23 cellular contexts compared by ENCODE assay signal in genomic region chr5:145660897-145661650, GRCh38.
DNase-seq lines count a peak whose midpoint lies in the region; ATAC-seq, FAIRE-seq and TF ChIP-seq lines count a peak whose summit lies in the region.
"Had no signal": no experiment of that assay in that cellular context is flagged by ENCODE, and none has a peak within 500 bp of the region (broad histone marks: within the 10 kb centered on the region; RNA-seq: fewer than 3 reads in every experiment).

No MANE protein-coding gene starts in this region.

- TF ChIP-seq CTCF in fibroblast of the aortic adventitia (IDR thresholded peaks at IDR 0.05; ENCODE audit: insufficient read depth, low read length): no peak

- no peak overlapping the region for H3K4me3 Mint-ChIP-seq in activated T-cell treated with anti-CD3 and anti-CD28 coated beads, Interleukin-2, amount 50 U/mL, for 4 hours
- H3K4me3 Mint-ChIP-seq: activated T-helper 17 cell treated with anti-CD3 and anti-CD28 coated beads, Interleukin-2, amount 50 U/mL, for 72 hours; CD8-positive, alpha-beta memory T cell; nephron progenitor cell; stimulated activated naive CD8-positive, alpha-beta T cell treated with anti-CD3 and anti-CD28 coated beads, Interleukin-15, Interleukin-2, amounts not matched to agents 100 ng/mL and 50 ng/mL, for 24 hours; type B pancreatic cell had no signal

- 66 to 75% (median 68%) methylated on average over 8 of the region's 8 CpGs for WGBS in small intestine, 3 donors

- no peaks in the 10 kb centered on the region for H3K27me3 ChIP-seq in small intestine (ENCODE audit: control insufficient read depth in 2 of 2, insufficient read depth in 2 of 2, low read length in 2 of 2)
- H3K27me3 ChIP-seq: heart right ventricle had no signal

- H3K9me3 Mint-ChIP-seq in activated T-cell treated with anti-CD3 and anti-CD28 coated beads, Interleukin-2, amount 50 U/mL, for 4 hours: peaks cover 6% of the 10 kb centered on the region
- H3K9me3 Mint-ChIP-seq: type B pancreatic cell had no signal

- H3K27me3 Mint-ChIP-seq in activated T-cell treated with anti-CD3 and anti-CD28 coated beads, Interleukin-2, amount 50 U/mL, for 4 hours (ENCODE audit: low read depth): no peaks in the 10 kb centered on the region
- H3K27me3 Mint-ChIP-seq: activated T-helper 17 cell treated with anti-CD3 and anti-CD28 coated beads, Interleukin-2, amount 50 U/mL, for 72 hours; CD8-positive, alpha-beta memory T cell; stimulated activated naive CD8-positive, alpha-beta T cell treated with anti-CD3 and anti-CD28 coated beads, Interleukin-15, Interleukin-2, amounts not matched to agents 100 ng/mL and 50 ng/mL, for 24 hours; type B pancreatic cell had no signal

- H3K4me1 ChIP-seq in small intestine (ENCODE audit: control insufficient read depth in 2 of 2, insufficient read depth in 1 of 2, low read depth in 1 of 2, low read length in 1 of 2): no peaks in the 10 kb centered on the region

- no peak for FAIRE-seq in small intestine (lab: Jason Lieb, UNC)
- FAIRE-seq: GM12878, HTR-8/SVneo had no signal

- DNase-seq in DMS53 (lab: John Stamatoyannopoulos, UW) (peak; percentile 9), DMS53 treated with DMSO at 0.1 percent for 48 hours (lab: John Stamatoyannopoulos, UW; ENCODE audit: unreplicated experiment) (no peak), fibroblast of the aortic adventitia (ENCODE audit: low read depth) (peak; percentile 64), small intestine (peak; percentile 59), NCI-H1092 treated with DMSO at 0.1 percent for 48 hours (lab: John Stamatoyannopoulos, UW) (no peak)
- no peak for DNase-seq in activated T-cell treated with anti-CD3 and anti-CD28 coated beads, Interleukin-2, amount 50 U/mL, for 4 hours
- DNase-seq in stimulated activated naive CD4-positive, alpha-beta T cell (lab: John Stamatoyannopoulos, UW): no peak
- DNase-seq: activated CD4-positive, CD25-positive, alpha-beta regulatory T cell treated with anti-CD3 and anti-CD28 coated beads, Interleukin-2, amount 50 U/mL, for 72 hours; amniotic stem cell; CD8-positive, alpha-beta memory T cell; heart right ventricle; islet precursor cell; mesendoderm; NCI-H187 treated with DMSO at 0.1 percent for 48 hours; nephron progenitor cell; stimulated activated CD4-positive, alpha-beta T cell treated with anti-CD3 and anti-CD28 coated beads, Interleukin-15, amount 100 ng/mL, for 24 hours had no signal

- H3K4me3 ChIP-seq in fibroblast of the aortic adventitia (ENCODE audit: low read depth, low read length) (no peak overlapping the region), small intestine (ENCODE audit: low read depth in 1 of 2, low read length in 2 of 2) (no peak overlapping the region)
- H3K4me3 ChIP-seq: GM12878, heart right ventricle had no signal

- ATAC-seq in SK-N-SH treated with all-trans-retinoic acid at 6 μM for 48 hours: peak; percentile 77
- ATAC-seq in activated T-cell treated with anti-CD3 and anti-CD28 coated beads, Interleukin-2, amount 50 U/mL, for 4 hours: no peak
- ATAC-seq: activated T-helper 17 cell treated with anti-CD3 and anti-CD28 coated beads, Interleukin-2, amount 50 U/mL, for 72 hours; GM12878; Right ventricle myocardium inferior had no signal

- H3K4me1 Mint-ChIP-seq in activated T-cell treated with anti-CD3 and anti-CD28 coated beads, Interleukin-2, amount 50 U/mL, for 4 hours (ENCODE audit: low read depth): no peaks in the 10 kb centered on the region
- H3K4me1 Mint-ChIP-seq: activated T-helper 17 cell treated with anti-CD3 and anti-CD28 coated beads, Interleukin-2, amount 50 U/mL, for 72 hours; CD8-positive, alpha-beta memory T cell; nephron progenitor cell had no signal

- H3K27ac ChIP-seq in small intestine (ENCODE audit: low read depth in 1 of 2, low read length in 1 of 2): no peak overlapping the region
- H3K27ac ChIP-seq: heart right ventricle had no signal

- H3K9me3 ChIP-seq in small intestine (ENCODE audit: control insufficient read depth, low read depth): no peaks in the 10 kb centered on the region

- H3K36me3 ChIP-seq in small intestine (ENCODE audit: control insufficient read depth in 2 of 2, insufficient read depth in 2 of 2, low read length in 2 of 2): peaks cover 0 to 1% of the 10 kb centered on the region in 2 donors
- H3K36me3 ChIP-seq: heart right ventricle had no signal

- no peaks in the 10 kb centered on the region for H3K36me3 Mint-ChIP-seq in activated T-cell treated with anti-CD3 and anti-CD28 coated beads, Interleukin-2, amount 50 U/mL, for 4 hours (ENCODE audit: insufficient read depth)
- H3K36me3 Mint-ChIP-seq: CD8-positive, alpha-beta memory T cell had no signal

TF ChIP-seq in SK-N-SH treated with all-trans-retinoic acid at 6 μM for 48 hours, 23 proteins besides CTCF, POLR2A, EP300 and RAD21:
- no peak for TF ChIP-seq CREB5 (CRISPR knock-in tag; IDR thresholded peaks at IDR 0.05; ENCODE audit: low read depth)
- TF ChIP-seq CSDC2 (CRISPR knock-in tag; IDR thresholded peaks at IDR 0.05): no peak
- TF ChIP-seq OSR1 (CRISPR knock-in tag; IDR thresholded peaks at IDR 0.05): no peak
- no peak for TF ChIP-seq CSRNP3 (CRISPR knock-in tag; IDR thresholded peaks at IDR 0.05)
- no peak for TF ChIP-seq ZFP30 (CRISPR knock-in tag; IDR thresholded peaks at IDR 0.05)
- TF ChIP-seq RARB (CRISPR knock-in tag; IDR thresholded peaks at IDR 0.05): no peak
- no peak for TF ChIP-seq ZFP3 (CRISPR knock-in tag; IDR thresholded peaks at IDR 0.05)
- TF ChIP-seq ZC3H10 (CRISPR knock-in tag; IDR thresholded peaks at IDR 0.05): no peak
- TF ChIP-seq ZNF70 (CRISPR knock-in tag; IDR thresholded peaks at IDR 0.05): no peak

Comparison
In these comparisons a context has a peak if more than half of its experiments do, and no peak if none do; other contexts are left out.
1. DNase-seq: peak in DMS53 (single experiment), fibroblast of the aortic adventitia (single experiment) and small intestine (single experiment); none in DMS53 treated with DMSO at 0.1 percent for 48 hours (single experiment), activated T-cell treated with anti-CD3 and anti-CD28 coated beads, Interleukin-2, amount 50 U/mL, for 4 hours (single experiment), stimulated activated naive CD4-positive, alpha-beta T cell (0 of 6) and NCI-H1092 treated with DMSO at 0.1 percent for 48 hours (single experiment).